8 cellular contexts compared by ENCODE assay signal in genomic region chrX:106802063-106802387, GRCh38. TPM values are rescaled to one million over a fixed set of nuclear protein-coding genes. Genes with fewer than 3 reads are reported as not detected.
A peak's percentile ranks its signal among the peaks of the same experiment; 100 is the strongest.
DNase-seq lines count a peak whose midpoint lies in the region; ATAC-seq and TF ChIP-seq lines count a peak whose summit lies in the region.

No MANE protein-coding gene starts in this region.

- H3K4me3 ChIP-seq in GM12865 (ENCODE audit: low read depth, low read length) (peak overlapping the region; percentile 58), thoracic aorta (peak overlapping the region; percentile 83)

- H3K27ac Mint-ChIP-seq in activated naive CD8-positive, alpha-beta T cell treated with anti-CD3 and anti-CD28 coated beads, Interleukin-2, amount 50 U/mL, for 24 hours: no peak overlapping the region
- H3K27ac Mint-ChIP-seq in immature natural killer cell: no peak overlapping the region

- H3K27me3 Mint-ChIP-seq in activated naive CD8-positive, alpha-beta T cell treated with anti-CD3 and anti-CD28 coated beads, Interleukin-2, amount 50 U/mL, for 24 hours: peaks cover 29% of the 10 kb centered on the region
- peaks cover 6 to 32% (median 15%) of the 10 kb centered on the region in 3 donors for H3K27me3 Mint-ChIP-seq in immature natural killer cell (ENCODE audit: low read depth in 3 of 3)

- ATAC-seq in HG02642 (IDR thresholded peaks at IDR 0.05; ENCODE audit: poor library complexity, unreplicated experiment): peak; percentile 29
- ATAC-seq in activated naive CD8-positive, alpha-beta T cell treated with anti-CD3 and anti-CD28 coated beads, Interleukin-2, amount 50 U/mL, for 24 hours: no peak
- ATAC-seq in thoracic aorta (ENCODE audit: insufficient number of reproducible peaks, low FRiP score, low read depth): no peak
- no peak for ATAC-seq in HG03025 (IDR thresholded peaks at IDR 0.05; ENCODE audit: low FRiP score, unreplicated experiment)

- no peak for DNase-seq in GM12865 (ENCODE audit: low read depth)
- DNase-seq in activated naive CD8-positive, alpha-beta T cell treated with anti-CD3 and anti-CD28 coated beads, Interleukin-2, amount 50 U/mL, for 24 hours: no peak
- DNase-seq in immature natural killer cell: no peak
- no peak for DNase-seq in thoracic aorta (ENCODE audit: low spot score)
- no peak for DNase-seq in KBM-7
- no peak for DNase-seq in C1 segment of cervical spinal cord (lab: John Stamatoyannopoulos, UW)

- H3K27ac ChIP-seq in thoracic aorta: no peak overlapping the region

- H3K9me3 Mint-ChIP-seq in activated naive CD8-positive, alpha-beta T cell treated with anti-CD3 and anti-CD28 coated beads, Interleukin-2, amount 50 U/mL, for 24 hours: no peaks in the 10 kb centered on the region
- H3K9me3 Mint-ChIP-seq in immature natural killer cell: no peaks in the 10 kb centered on the region

- peak overlapping the region; percentile 87 for H3K4me3 Mint-ChIP-seq in activated naive CD8-positive, alpha-beta T cell treated with anti-CD3 and anti-CD28 coated beads, Interleukin-2, amount 50 U/mL, for 24 hours
- peak overlapping the region in 3 of 5 donors; percentile 67 to 77 (median 70) for H3K4me3 Mint-ChIP-seq in immature natural killer cell

- H3K9me3 ChIP-seq in thoracic aorta: no peaks in the 10 kb centered on the region

- peaks cover 7% of the 10 kb centered on the region for H3K4me1 Mint-ChIP-seq in activated naive CD8-positive, alpha-beta T cell treated with anti-CD3 and anti-CD28 coated beads, Interleukin-2, amount 50 U/mL, for 24 hours
- peaks cover 0 to 4% of the 10 kb centered on the region in 2 donors for H3K4me1 Mint-ChIP-seq in immature natural killer cell

- H3K4me1 ChIP-seq in thoracic aorta (ENCODE audit: control insufficient read depth in 1 of 2, low read depth in 2 of 2): no peaks in the 10 kb centered on the region

- TF ChIP-seq CTCF in GM12865 (IDR thresholded peaks at IDR 0.05; ENCODE audit: insufficient read depth, low read depth, low read length, missing control alignments) (no peak), thoracic aorta (IDR thresholded peaks at IDR 0.05) (no peak)

- in situ Hi-C loops in KBM-7 (cut with MboI; ENCODE audit: low pct_unique_long_range_greater_than_20kb, low sequenced_read_pairs): no loop called here

- no peaks in the 10 kb centered on the region for H3K36me3 ChIP-seq in thoracic aorta

- H3K27me3 ChIP-seq in thoracic aorta (replicated peaks; ENCODE audit: insufficient read depth): no peaks in the 10 kb centered on the region

- H3K36me3 Mint-ChIP-seq in activated naive CD8-positive, alpha-beta T cell treated with anti-CD3 and anti-CD28 coated beads, Interleukin-2, amount 50 U/mL, for 24 hours (ENCODE audit: low read depth): no peaks in the 10 kb centered on the region
- peaks cover 0 to 3% (median 0%) of the 10 kb centered on the region in 3 donors for H3K36me3 Mint-ChIP-seq in immature natural killer cell

RNA-seq across cellular contexts. Expression of gene TBC1D8B, which starts 0.4 kb away (rescaled TPM):
- polyA plus RNA-seq in immature natural killer cell: under 1 TPM in 1 of 3 donors, not detected in 2; 0.07 TPM
- total RNA-seq in thoracic aorta: 10 to 100 TPM in 1 of 2 donors, 1 to 10 TPM in 1; 7.9 to 16.9 TPM
